2 cellular contexts compared by ENCODE assay signal in genomic region chr9:29188771-29189170, GRCh38. TPM values are rescaled to one million over a fixed set of nuclear protein-coding genes. Genes with fewer than 3 reads are reported as not detected.
"Had no signal": no experiment of that assay in that cellular context is flagged by ENCODE, and none has a peak within 500 bp of the region (broad histone marks: within the 10 kb centered on the region; RNA-seq: fewer than 3 reads in every experiment).

No MANE protein-coding gene starts in this region.

RNA-seq across cellular contexts. Expression of gene LINGO2, which starts 24.6 kb away (rescaled TPM):
- total RNA-seq: GM23248, HFFc6 had no signal
- polyA plus RNA-seq: GM23248 had no signal
